Comparison of ENCODE assay signal across 22 cellular contexts in genomic region chr10:116972136-116972535, GRCh38. TPM values are rescaled to one million over a fixed set of nuclear protein-coding genes. Genes with fewer than 3 reads are reported as not detected.
"Had no signal": no experiment of that assay in that cellular context is flagged by ENCODE, and none has a peak within 500 bp of the region (broad histone marks: within the 10 kb centered on the region; RNA-seq: fewer than 3 reads in every experiment).

No MANE protein-coding gene starts in this region.

- ATAC-seq: body of pancreas; natural killer cell treated with Interleukin-12 subunit alpha and Interleukin-12 subunit beta and Interleukin-15 and Interleukin-18, amount 100 ng/mL, for 72 hours; right cardiac atrium had no signal

- H3K27ac Mint-ChIP-seq: activated B cell treated with CpG ODN at 0.5 μM for 24 hours; activated naive CD8-positive, alpha-beta T cell; natural killer cell treated with Interleukin-12 subunit alpha and Interleukin-12 subunit beta and Interleukin-15 and Interleukin-18, amount 100 ng/mL, for 72 hours; T-helper 2 cell treated with Interferon-gamma antibody and Interleukin-4, amounts not matched to agents 5 μg/mL and 100 μg/mL, for 36 hours had no signal

- H3K4me3 Mint-ChIP-seq: activated B cell treated with CpG ODN at 0.5 μM for 24 hours; activated naive CD8-positive, alpha-beta T cell; natural killer cell treated with Interleukin-12 subunit alpha and Interleukin-12 subunit beta and Interleukin-15 and Interleukin-18, amount 100 ng/mL, for 72 hours; T-helper 2 cell treated with Interferon-gamma antibody and Interleukin-4, amounts not matched to agents 5 μg/mL and 100 μg/mL, for 36 hours had no signal

- H3K4me1 Mint-ChIP-seq: activated B cell treated with CpG ODN at 0.5 μM for 24 hours had no signal

- H3K36me3 Mint-ChIP-seq: activated naive CD8-positive, alpha-beta T cell; natural killer cell treated with Interleukin-12 subunit alpha and Interleukin-12 subunit beta and Interleukin-15 and Interleukin-18, amount 100 ng/mL, for 72 hours had no signal

- DNase-seq: activated B cell treated with CpG ODN at 0.5 μM for 24 hours; activated effector memory CD4-positive, alpha-beta T cell treated with Interleukin-2 at 50 U/mL for 16 hours; activated naive CD4-positive, alpha-beta T cell treated with Interleukin-2 at 50 U/mL for 16 hours; aorta; body of pancreas; dermis blood vessel endothelial cell; effector CD8-positive, alpha-beta T cell; esophagus squamous epithelium; foreskin melanocyte; kidney glomerular epithelial cell; left ventricle myocardium inferior; mesendoderm; right cardiac atrium; spleen; stimulated activated naive CD4-positive, alpha-beta T cell; trophoblast cell; uterus had no signal

- H3K27ac ChIP-seq: body of pancreas, epithelial cell of prostate, esophagus squamous epithelium, left ventricle myocardium inferior, spleen, thoracic aorta, uterus had no signal

- H3K9me3 Mint-ChIP-seq: natural killer cell treated with Interleukin-12 subunit alpha and Interleukin-12 subunit beta and Interleukin-15 and Interleukin-18, amount 100 ng/mL, for 72 hours; T-helper 2 cell treated with Interferon-gamma antibody and Interleukin-4, amounts not matched to agents 5 μg/mL and 100 μg/mL, for 36 hours had no signal

RNA-seq across cellular contexts. Expression of gene SHTN1, which starts 32.9 kb away (rescaled TPM):
- total RNA-seq: activated B cell treated with CpG ODN at 0.5 μM for 24 hours; natural killer cell treated with Interleukin-12 subunit alpha and Interleukin-12 subunit beta and Interleukin-15 and Interleukin-18, amount 100 ng/mL, for 72 hours had no signal
